8 cellular contexts compared by ENCODE assay signal in the genomic region with DNA sequence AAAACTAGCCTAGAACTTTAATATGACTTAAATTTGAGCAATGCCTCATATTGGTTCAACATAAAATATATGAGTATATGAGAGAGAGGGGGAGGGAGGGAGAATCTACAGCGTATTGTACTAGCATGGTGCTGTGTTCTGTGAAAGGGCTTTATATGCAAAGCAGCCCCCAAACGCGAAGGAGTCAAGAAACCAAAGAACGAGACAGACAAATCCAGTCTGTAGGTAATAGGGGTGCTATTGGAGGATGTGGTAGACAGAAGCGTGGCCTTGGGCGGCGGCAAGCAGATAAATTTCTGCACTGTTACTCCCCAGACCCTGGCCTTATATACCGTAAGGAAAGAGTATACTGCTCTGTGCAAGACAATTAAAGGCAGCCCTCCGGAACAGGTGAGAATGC. TPM values are rescaled to one million over a fixed set of nuclear protein-coding genes. Genes with fewer than 3 reads are reported as not detected.
DNase-seq lines count a peak whose midpoint lies in the region; ATAC-seq, FAIRE-seq and TF ChIP-seq lines count a peak whose summit lies in the region.

No MANE protein-coding gene starts in this region.

- TF ChIP-seq CTCF in A673 (conservative IDR thresholded peaks at IDR 0.05; ENCODE audit: low read depth, low read length) (no peak), nephron (IDR thresholded peaks at IDR 0.05; ENCODE audit: unreplicated experiment in 3 of 3) (no peak)

- peak overlapping the region; percentile 98 for H3K4me3 Mint-ChIP-seq in central memory CD8-positive, alpha-beta T cell
- H3K4me3 Mint-ChIP-seq in nephron = peak overlapping the region; percentile 86 to 94 (median 94)

- H3K4me1 ChIP-seq in A673 (ENCODE audit: insufficient read depth, low read length, poor library complexity, severe bottlenecking) (peaks cover 36% of the 10 kb centered on the region), HUES48 (ENCODE audit: control insufficient read depth, insufficient read depth, low read length) (peaks cover 7% of the 10 kb centered on the region; the same call in 1 of the 2 replicates)

- peaks cover 12% of the 10 kb centered on the region for H3K36me3 Mint-ChIP-seq in central memory CD8-positive, alpha-beta T cell (ENCODE audit: insufficient read depth)
- H3K36me3 Mint-ChIP-seq in nephron (ENCODE audit: low read depth) = peaks cover 1% of the 10 kb centered on the region

- CTCF ChIA-PET in A673 (lab: Charles Lee) = no interaction called here

- peak overlapping the region; percentile 73 for H3K4me3 ChIP-seq in A673 (ENCODE audit: low read depth, low read length, poor library complexity, severe bottlenecking)
- H3K4me3 ChIP-seq in HUES48 (ENCODE audit: low read depth, low read length) = peak overlapping the region; percentile 83

- H3K9me3 Mint-ChIP-seq in central memory CD8-positive, alpha-beta T cell = no peaks in the 10 kb centered on the region
- no peaks in the 10 kb centered on the region for H3K9me3 Mint-ChIP-seq in nephron

- FAIRE-seq in GM19239 (lab: Jason Lieb, UNC) = peak; percentile 79

- intact Hi-C loops in A673 (cut with micrococcal nuclease; ENCODE audit: unreplicated experiment) = loop anchor here (2.0 kb wide), 1 partner anchor 13 kb away; no protein-coding TSS in a partner anchor

- H3K4me1 Mint-ChIP-seq in central memory CD8-positive, alpha-beta T cell = peaks cover 23% of the 10 kb centered on the region
- H3K4me1 Mint-ChIP-seq in nephron = peaks cover 27% of the 10 kb centered on the region

- H3K9me3 ChIP-seq in A673 (ENCODE audit: low read depth, low read length, poor library complexity, severe bottlenecking) (no peaks in the 10 kb centered on the region), HUES48 (ENCODE audit: control insufficient read depth, insufficient read depth, low read length) (no peaks in the 10 kb centered on the region; the same call in 1 of the 2 replicates)

- H3K27me3 ChIP-seq in A673 (replicated peaks; ENCODE audit: insufficient read depth, low read depth, low read length, poor library complexity) (no peaks in the 10 kb centered on the region), HUES48 (ENCODE audit: control insufficient read depth, insufficient read depth, low read length) (no peaks in the 10 kb centered on the region)

- no peaks in the 10 kb centered on the region for H3K27me3 Mint-ChIP-seq in central memory CD8-positive, alpha-beta T cell
- peaks cover 4% of the 10 kb centered on the region for H3K27me3 Mint-ChIP-seq in nephron (ENCODE audit: low read depth)

- DNase-seq in A673 (ENCODE audit: low spot score) (no peak), GM19239 (ENCODE audit: insufficient read length, low spot score) (no peak), superior temporal gyrus (ENCODE audit: extremely low spot score) (no peak), NCI-H2107 treated with DMSO at 0.1 percent for 48 hours (lab: John Stamatoyannopoulos, UW; ENCODE audit: unreplicated experiment) (no peak)
- peak in 1 of 2 donors; percentile 16 for DNase-seq in central memory CD8-positive, alpha-beta T cell (ENCODE audit: low spot score in 2 of 2)
- no peak for DNase-seq in NK-92 treated with Interleukin-12 subunit alpha and Interleukin-12 subunit beta, amount 100 ng/mL, for 24 hours (lab: John Stamatoyannopoulos, UW)

- POLR2A ChIA-PET in A673 (lab: Charles Lee; ENCODE audit: low non-redundant PET) = no interaction called here

- H3K9ac ChIP-seq in HUES48 (ENCODE audit: low read depth, low read length) = no peak overlapping the region

- H3K27ac Mint-ChIP-seq in central memory CD8-positive, alpha-beta T cell (ENCODE audit: low read depth) = peak overlapping the region; percentile 82
- peak overlapping the region; percentile 59 to 92 (median 91) for H3K27ac Mint-ChIP-seq in nephron

- peak overlapping the region; percentile 95 for H3K27ac ChIP-seq in A673 (ENCODE audit: low read depth, low read length, poor library complexity, severe bottlenecking)
- H3K27ac ChIP-seq in HUES48 (ENCODE audit: low read depth, low read length) = no peak overlapping the region

- BruUV-seq in A673 (replicated peaks; lab: Mats Ljungman, UMichigan) = TSS peak; percentile 74

- peaks cover 11% of the 10 kb centered on the region for H3K36me3 ChIP-seq in A673 (ENCODE audit: insufficient read depth, low read length, poor library complexity, severe bottlenecking)
- H3K36me3 ChIP-seq in HUES48 (ENCODE audit: control insufficient read depth, insufficient read depth, low read length) = peaks cover 8% of the 10 kb centered on the region

- peak; percentile 55 for ATAC-seq in central memory CD8-positive, alpha-beta T cell (replicated peaks; ENCODE audit: extremely low read depth, poor library complexity, severe bottlenecking)

RNA-seq across cellular contexts. Expression of a gene that starts 0.8 kb away (rescaled TPM):
- 332 and 389 TPM in 2 replicates for total RNA-seq in A673 (2021)
